ENCODE assay signal across 27 cellular contexts in genomic region chr9:130820135-130820738, GRCh38. TPM values are rescaled to one million over a fixed set of nuclear protein-coding genes. Genes with fewer than 3 reads are reported as not detected.
DNase-seq lines count a peak whose midpoint lies in the region; ATAC-seq and TF ChIP-seq lines count a peak whose summit lies in the region.
"Had no signal": no experiment of that assay in that cellular context is flagged by ENCODE, and none has a peak within 500 bp of the region (broad histone marks: within the 10 kb centered on the region; RNA-seq: fewer than 3 reads in every experiment).

No MANE protein-coding gene starts in this region.

- H4K20me1 ChIP-seq in IMR-90 (ENCODE audit: insufficient read depth, low read length): 0 out of 2 replicates have a peak, but pooled peaks cover 3% of the 10 kb centered on the region

- dilution Hi-C loops in IMR-90 (cut with HindIII; ENCODE audit: low sequenced_read_pairs, unreplicated experiment): no loop called here

- WGBS in IMR-90 (ENCODE audit: extremely low coverage in 2 of 2, insufficient read length in 1 of 2), 2 experiments: no CpG with 5 or more reads among the region's 5 CpGs
- WGBS in neuronal stem cell (ENCODE audit: extremely low coverage in 2 of 2, insufficient read length in 2 of 2, insufficient replicate concordance in 1 of 2), 2 donors: no CpG with 5 or more reads among the region's 5 CpGs

- no peak for TF ChIP-seq RAD21 in IMR-90 (IDR thresholded peaks at IDR 0.05; ENCODE audit: low read length)

- H3K56ac ChIP-seq in IMR-90 (ENCODE audit: extremely low read depth, insufficient read depth, low read length): no peak overlapping the region

- peak overlapping the region; percentile 79; the same call in 1 of the 2 replicates for H3K23ac ChIP-seq in IMR-90 (ENCODE audit: low read depth, low read length)
- H3K23ac ChIP-seq in neuronal stem cell (ENCODE audit: low read depth, low read length, poor library complexity): no peak overlapping the region

- TF ChIP-seq CTCF in IMR-90 (conservative IDR thresholded peaks at IDR 0.05; ENCODE audit: low read depth, low read length) (no peak), dorsolateral prefrontal cortex (IDR thresholded peaks at IDR 0.05 in 54 of 56, conservative IDR thresholded peaks at IDR 0.05 in 2 of 56; ENCODE audit: low read depth in 1 of 56, partially characterized antibody in 56 of 56) (no peak)

- no peak overlapping the region for H3K27ac ChIP-seq in IMR-90 (ENCODE audit: insufficient read depth, low read length)
- H3K27ac ChIP-seq in dorsolateral prefrontal cortex: peak overlapping the region in 40 of 59 donors; percentile 2 to 66 (median 38)
- no peak overlapping the region for H3K27ac ChIP-seq in neuronal stem cell (replicated peaks; ENCODE audit: low read length)
- H3K27ac ChIP-seq: A549, BLaER1, HL-60, SJSA1 had no signal

- no peak overlapping the region for H4K5ac ChIP-seq in IMR-90 (ENCODE audit: low read depth, low read length)

- peak overlapping the region in 1 of 2 experiments; percentile 26; a peak in 1 of 4 replicates for H4K8ac ChIP-seq in IMR-90 (ENCODE audit: low read depth in 2 of 2, low read length in 2 of 2)
- H4K8ac ChIP-seq in neuronal stem cell (ENCODE audit: low read depth, low read length): no peak overlapping the region

- ATAC-seq in IMR-90 (ENCODE audit: low read depth): no peak
- no peak for ATAC-seq in HG02571 (IDR thresholded peaks at IDR 0.05; ENCODE audit: unreplicated experiment)
- ATAC-seq: A549, HepG2, Right ventricle myocardium inferior had no signal

- H3K4me3 ChIP-seq in IMR-90 (ENCODE audit: insufficient read depth, low read depth, low read length): no peak overlapping the region
- H3K4me3 ChIP-seq in dorsolateral prefrontal cortex: no peak overlapping the region
- H3K4me3 ChIP-seq in neuronal stem cell (ENCODE audit: low read length in 2 of 2): no peak overlapping the region
- H3K4me3 ChIP-seq: A549, BLaER1, SJSA1 had no signal

- peak overlapping the region; percentile 25 for H2AK9ac ChIP-seq in IMR-90 (replicated peaks; ENCODE audit: low read depth, low read length, poor library complexity)

- H4K91ac ChIP-seq in IMR-90 (ENCODE audit: insufficient read depth, low read depth, low read length): no peak overlapping the region
- no peak overlapping the region for H4K91ac ChIP-seq in neuronal stem cell (ENCODE audit: low read depth, low read length, poor library complexity)

- H3K9me3 ChIP-seq in IMR-90 (ENCODE audit: control insufficient read depth, insufficient read depth, low read length) (no peaks in the 10 kb centered on the region), neuronal stem cell (replicated peaks in 1 of 2; ENCODE audit: control insufficient read depth in 2 of 2, insufficient read depth in 1 of 2, low read depth in 1 of 2, low read length in 2 of 2) (peaks cover 1 to 4% of the 10 kb centered on the region in 2 donors)
- H3K9me3 ChIP-seq: A549 had no signal

- TF ChIP-seq POLR2A in IMR-90 (IDR thresholded peaks at IDR 0.05; ENCODE audit: low read depth, low read length): no peak

- H3K79me1 ChIP-seq in IMR-90 (ENCODE audit: low read depth in 1 of 2, low read length in 2 of 2) (peaks cover 13 to 52% of the 10 kb centered on the region in 2 experiments), neuronal stem cell (ENCODE audit: low read depth, low read length) (peaks cover 1% of the 10 kb centered on the region)

- no peak overlapping the region for H2BK120ac ChIP-seq in IMR-90 (ENCODE audit: low read depth, low read length)
- H2BK120ac ChIP-seq in neuronal stem cell (ENCODE audit: low read depth, low read length): no peak overlapping the region

- H3K4me2 ChIP-seq in IMR-90 (ENCODE audit: low read depth, low read length) (no peak overlapping the region), neuronal stem cell (ENCODE audit: insufficient read depth, low read length, poor library complexity, severe bottlenecking) (no peak overlapping the region)
- H3K4me2 ChIP-seq: A549, BLaER1 had no signal

- H3K4ac ChIP-seq in IMR-90 (ENCODE audit: low read depth, low read length) (no peak overlapping the region), neuronal stem cell (ENCODE audit: low read length) (no peak overlapping the region)

- H2BK12ac ChIP-seq in neuronal stem cell (ENCODE audit: low read length): no peak overlapping the region

- no peak overlapping the region for H3K9ac ChIP-seq in IMR-90 (ENCODE audit: low read depth, low read length)
- no peak overlapping the region for H3K9ac ChIP-seq in neuronal stem cell (ENCODE audit: low read depth, low read length, poor library complexity)
- H3K9ac ChIP-seq: BLaER1 had no signal

- H2BK15ac ChIP-seq in IMR-90 (ENCODE audit: low read depth, low read length) (no peak overlapping the region), neuronal stem cell (ENCODE audit: low read length) (no peak overlapping the region)

- H3K27me3 ChIP-seq in IMR-90 (ENCODE audit: control insufficient read depth, insufficient read depth, low read length) (no peaks in the 10 kb centered on the region), dorsolateral prefrontal cortex (no peaks in the 10 kb centered on the region), neuronal stem cell (ENCODE audit: control insufficient read depth in 3 of 3, insufficient read depth in 3 of 3, low read depth in 1 of 3, low read length in 3 of 3) (no peaks in the 10 kb centered on the region)
- H3K27me3 ChIP-seq: BLaER1, SJSA1 had no signal

- H3K14ac ChIP-seq in IMR-90 (replicated peaks; ENCODE audit: low read depth, low read length) (0 out of 2 replicates have a peak overlapping the region, but pooled peaks have one; percentile 55), neuronal stem cell (ENCODE audit: low read length) (no peak overlapping the region)

- in situ Hi-C loops in IMR-90 (cut with MboI; ENCODE audit: low sequenced_read_pairs): no loop called here

- DNase-seq in Ammon's horn (ENCODE audit: low spot score) (peak; percentile 58), IMR-90 (no peak), dorsolateral prefrontal cortex (peak in 2 of 10 donors; percentile 27 to 47), neuronal stem cell (ENCODE audit: low spot score) (no peak), NCI-H2196 (lab: John Stamatoyannopoulos, UW; ENCODE audit: unreplicated experiment) (no peak), kidney glomerular epithelial cell (lab: John Stamatoyannopoulos, UW) (no peak), NCI-H2171 treated with DMSO at 0.1 percent for 48 hours (lab: John Stamatoyannopoulos, UW) (no peak)
- DNase-seq: CD4-positive, alpha-beta T cell; COR-L47; DND-41; GOT3; KBM-7; MM.1S; NCI-H1048; NCI-H1417 treated with DMSO at 0.1 percent for 48 hours; NCI-H187; NCI-H345; NCI-H524; NCI-H774; OCI-M1 had no signal

- H2AFZ ChIP-seq in IMR-90 (replicated peaks; ENCODE audit: low read length, poor library complexity) (no peak overlapping the region), neuronal stem cell (ENCODE audit: low read length) (no peak overlapping the region)

- CTCF ChIA-PET in IMR-90 (lab: Yijun Ruan, JAX): no interaction called here

- no peak overlapping the region for H2AK5ac ChIP-seq in IMR-90 (ENCODE audit: low read depth, low read length)
- no peak overlapping the region for H2AK5ac ChIP-seq in neuronal stem cell (ENCODE audit: low read depth, low read length)

- H2BK5ac ChIP-seq in IMR-90 (ENCODE audit: low read depth, low read length, poor library complexity, severe bottlenecking) (no peak overlapping the region), neuronal stem cell (ENCODE audit: low read length) (no peak overlapping the region)

- BruUV-seq in IMR-90 (replicated peaks; lab: Mats Ljungman, UMichigan): no TSS peak

- H3K18ac ChIP-seq in IMR-90 (ENCODE audit: low read depth, low read length): no peak overlapping the region
- peak overlapping the region; percentile 7 for H3K18ac ChIP-seq in neuronal stem cell (ENCODE audit: low read length)

- no peak overlapping the region for H2BK20ac ChIP-seq in IMR-90 (ENCODE audit: low read depth, low read length)

- intact Hi-C loops in IMR-90 (cut with micrococcal nuclease) (no loop called here), dorsolateral prefrontal cortex (cut with DNase I) (loop anchor here in 1 of 2 donors (5.0 kb wide), 1 partner anchor 33 kb away; no protein-coding TSS in a partner anchor)

- H3K4me1 ChIP-seq in IMR-90 (ENCODE audit: control insufficient read depth, insufficient read depth, low read length) (peaks cover 15% of the 10 kb centered on the region), neuronal stem cell (ENCODE audit: control insufficient read depth in 2 of 2, insufficient read depth in 1 of 2, low read depth in 1 of 2, low read length in 2 of 2) (peaks cover 16% of the 10 kb centered on the region in 2 donors)

- H3K9me1 ChIP-seq in IMR-90 (ENCODE audit: insufficient read depth, low read length): peaks cover 14% of the 10 kb centered on the region

- H3K36me3 ChIP-seq in IMR-90 (ENCODE audit: control insufficient read depth, insufficient read depth, low read length) (no peaks in the 10 kb centered on the region), neuronal stem cell (replicated peaks in 1 of 2; ENCODE audit: control insufficient read depth in 2 of 2, insufficient read depth in 2 of 2, low read length in 2 of 2) (no peaks in the 10 kb centered on the region)
- H3K36me3 ChIP-seq: BLaER1, SJSA1 had no signal

- POLR2A ChIA-PET in IMR-90 (lab: Charles Lee; ENCODE audit: unreplicated experiment): no interaction called here

TF ChIP-seq in IMR-90, 13 proteins besides CTCF, POLR2A, EP300 and RAD21 (continues in another document):
- no peak for TF ChIP-seq USF2 (IDR thresholded peaks at IDR 0.05; ENCODE audit: low read depth, low read length)
- no peak for TF ChIP-seq MAZ (IDR thresholded peaks at IDR 0.05; ENCODE audit: borderline replicate concordance, low read depth, low read length)
- TF ChIP-seq NFE2L2 (IDR thresholded peaks at IDR 0.05; ENCODE audit: low read depth, low read length): no peak
- no peak for TF ChIP-seq MAFK (IDR thresholded peaks at IDR 0.05; ENCODE audit: low read depth, low read length)
- TF ChIP-seq RCOR1 (IDR thresholded peaks at IDR 0.05; ENCODE audit: insufficient replicate concordance, low read length): no peak
- TF ChIP-seq CEBPB (IDR thresholded peaks at IDR 0.05; ENCODE audit: low read depth, low read length): no peak
- no peak for TF ChIP-seq FOS (IDR thresholded peaks at IDR 0.05; ENCODE audit: low read depth, low read length)

RNA-seq across cellular contexts. Expression of gene ABL1, which starts 14.8 kb away (rescaled TPM):
- total RNA-seq in IMR-90 (2012; rRNA removed) (31.9 and 33.7 TPM in 2 replicates), dorsolateral prefrontal cortex (10 to 100 TPM; 32.9 to 97.5 (median 48.2) TPM)
- polyA plus RNA-seq in IMR-90 (2012; rRNA removed): 49.1 and 50.7 TPM in 2 replicates
- polyA plus RNA-seq in IMR-90 (2012; cell fraction: cytosol; rRNA removed): 35.4 and 41.3 TPM in 2 replicates
- 61.9 and 74.7 TPM in 2 replicates for polyA plus RNA-seq in IMR-90 (2012; cell fraction: nucleus; rRNA removed; ENCODE audit: low replicate concordance)
- polyA plus RNA-seq in neuronal stem cell (2013, experiment 1 of 2): 50.4 TPM
- polyA plus RNA-seq in neuronal stem cell (2013, experiment 2 of 2): 51.5 TPM

Comparison
In these comparisons a context has a peak if more than half of its experiments do, and no peak if none do; other contexts are left out.
1. H3K27ac ChIP-seq: peak in dorsolateral prefrontal cortex (40 of 59); none in IMR-90 (single experiment) and neuronal stem cell (single experiment).